2 cellular contexts compared by ENCODE assay signal in the genomic region with DNA sequence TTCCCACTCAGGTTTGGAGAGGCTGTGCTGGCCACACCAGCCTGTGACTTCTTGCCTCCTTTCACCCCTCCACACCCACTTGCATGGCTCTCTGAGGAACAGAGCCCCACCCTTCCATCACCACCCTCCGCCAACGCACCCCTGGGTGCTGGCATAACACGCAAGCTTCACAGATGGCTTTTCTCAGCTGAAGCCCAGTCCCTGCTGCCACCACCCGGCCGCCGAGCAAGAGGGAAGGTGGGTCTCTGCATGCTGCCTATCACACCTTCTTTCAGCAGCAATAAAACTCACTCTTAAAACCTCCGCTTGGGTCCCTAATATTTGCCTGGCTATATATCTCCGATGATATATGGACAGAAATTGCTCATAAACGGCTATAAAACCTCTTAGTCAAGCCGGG.
TF ChIP-seq lines count a peak whose summit lies in the region.

No MANE protein-coding gene starts in this region.

TF ChIP-seq in HEK293T, 16 proteins besides CTCF, POLR2A, EP300 and RAD21 (continued from another document):
- TF ChIP-seq, protein P1, sequence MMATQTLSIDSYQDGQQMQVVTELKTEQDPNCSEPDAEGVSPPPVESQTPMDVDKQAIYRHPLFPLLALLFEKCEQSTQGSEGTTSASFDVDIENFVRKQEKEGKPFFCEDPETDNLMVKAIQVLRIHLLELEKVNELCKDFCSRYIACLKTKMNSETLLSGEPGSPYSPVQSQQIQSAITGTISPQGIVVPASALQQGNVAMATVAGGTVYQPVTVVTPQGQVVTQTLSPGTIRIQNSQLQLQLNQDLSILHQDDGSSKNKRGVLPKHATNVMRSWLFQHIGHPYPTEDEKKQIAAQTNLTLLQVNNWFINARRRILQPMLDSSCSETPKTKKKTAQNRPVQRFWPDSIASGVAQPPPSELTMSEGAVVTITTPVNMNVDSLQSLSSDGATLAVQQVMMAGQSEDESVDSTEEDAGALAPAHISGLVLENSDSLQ (IDR thresholded peaks at IDR 0.05): peak; percentile 93
TF ChIP-seq in HEK293T: peak in this region for 2.

TF ChIP-seq in H1, 55 proteins besides CTCF, POLR2A, EP300 and RAD21 (continued from another document):
- TF ChIP-seq, protein P2, sequence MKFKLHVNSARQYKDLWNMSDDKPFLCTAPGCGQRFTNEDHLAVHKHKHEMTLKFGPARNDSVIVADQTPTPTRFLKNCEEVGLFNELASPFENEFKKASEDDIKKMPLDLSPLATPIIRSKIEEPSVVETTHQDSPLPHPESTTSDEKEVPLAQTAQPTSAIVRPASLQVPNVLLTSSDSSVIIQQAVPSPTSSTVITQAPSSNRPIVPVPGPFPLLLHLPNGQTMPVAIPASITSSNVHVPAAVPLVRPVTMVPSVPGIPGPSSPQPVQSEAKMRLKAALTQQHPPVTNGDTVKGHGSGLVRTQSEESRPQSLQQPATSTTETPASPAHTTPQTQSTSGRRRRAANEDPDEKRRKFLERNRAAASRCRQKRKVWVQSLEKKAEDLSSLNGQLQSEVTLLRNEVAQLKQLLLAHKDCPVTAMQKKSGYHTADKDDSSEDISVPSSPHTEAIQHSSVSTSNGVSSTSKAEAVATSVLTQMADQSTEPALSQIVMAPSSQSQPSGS (IDR thresholded peaks at IDR 0.05; ENCODE audit: low read length): no peak
- TF ChIP-seq HDAC2 (IDR thresholded peaks at IDR 0.05; ENCODE audit: borderline replicate concordance in 1 of 2, low read depth in 2 of 2, low read length in 2 of 2): no peak
- TF ChIP-seq YY1 (IDR thresholded peaks at IDR 0.05; ENCODE audit: low read depth, low read length): no peak
- TF ChIP-seq JUN (IDR thresholded peaks at IDR 0.05; ENCODE audit: low read depth, low read length): no peak
- TF ChIP-seq ASH2L (IDR thresholded peaks at IDR 0.05; ENCODE audit: low read length): no peak
- TF ChIP-seq, protein P3, sequence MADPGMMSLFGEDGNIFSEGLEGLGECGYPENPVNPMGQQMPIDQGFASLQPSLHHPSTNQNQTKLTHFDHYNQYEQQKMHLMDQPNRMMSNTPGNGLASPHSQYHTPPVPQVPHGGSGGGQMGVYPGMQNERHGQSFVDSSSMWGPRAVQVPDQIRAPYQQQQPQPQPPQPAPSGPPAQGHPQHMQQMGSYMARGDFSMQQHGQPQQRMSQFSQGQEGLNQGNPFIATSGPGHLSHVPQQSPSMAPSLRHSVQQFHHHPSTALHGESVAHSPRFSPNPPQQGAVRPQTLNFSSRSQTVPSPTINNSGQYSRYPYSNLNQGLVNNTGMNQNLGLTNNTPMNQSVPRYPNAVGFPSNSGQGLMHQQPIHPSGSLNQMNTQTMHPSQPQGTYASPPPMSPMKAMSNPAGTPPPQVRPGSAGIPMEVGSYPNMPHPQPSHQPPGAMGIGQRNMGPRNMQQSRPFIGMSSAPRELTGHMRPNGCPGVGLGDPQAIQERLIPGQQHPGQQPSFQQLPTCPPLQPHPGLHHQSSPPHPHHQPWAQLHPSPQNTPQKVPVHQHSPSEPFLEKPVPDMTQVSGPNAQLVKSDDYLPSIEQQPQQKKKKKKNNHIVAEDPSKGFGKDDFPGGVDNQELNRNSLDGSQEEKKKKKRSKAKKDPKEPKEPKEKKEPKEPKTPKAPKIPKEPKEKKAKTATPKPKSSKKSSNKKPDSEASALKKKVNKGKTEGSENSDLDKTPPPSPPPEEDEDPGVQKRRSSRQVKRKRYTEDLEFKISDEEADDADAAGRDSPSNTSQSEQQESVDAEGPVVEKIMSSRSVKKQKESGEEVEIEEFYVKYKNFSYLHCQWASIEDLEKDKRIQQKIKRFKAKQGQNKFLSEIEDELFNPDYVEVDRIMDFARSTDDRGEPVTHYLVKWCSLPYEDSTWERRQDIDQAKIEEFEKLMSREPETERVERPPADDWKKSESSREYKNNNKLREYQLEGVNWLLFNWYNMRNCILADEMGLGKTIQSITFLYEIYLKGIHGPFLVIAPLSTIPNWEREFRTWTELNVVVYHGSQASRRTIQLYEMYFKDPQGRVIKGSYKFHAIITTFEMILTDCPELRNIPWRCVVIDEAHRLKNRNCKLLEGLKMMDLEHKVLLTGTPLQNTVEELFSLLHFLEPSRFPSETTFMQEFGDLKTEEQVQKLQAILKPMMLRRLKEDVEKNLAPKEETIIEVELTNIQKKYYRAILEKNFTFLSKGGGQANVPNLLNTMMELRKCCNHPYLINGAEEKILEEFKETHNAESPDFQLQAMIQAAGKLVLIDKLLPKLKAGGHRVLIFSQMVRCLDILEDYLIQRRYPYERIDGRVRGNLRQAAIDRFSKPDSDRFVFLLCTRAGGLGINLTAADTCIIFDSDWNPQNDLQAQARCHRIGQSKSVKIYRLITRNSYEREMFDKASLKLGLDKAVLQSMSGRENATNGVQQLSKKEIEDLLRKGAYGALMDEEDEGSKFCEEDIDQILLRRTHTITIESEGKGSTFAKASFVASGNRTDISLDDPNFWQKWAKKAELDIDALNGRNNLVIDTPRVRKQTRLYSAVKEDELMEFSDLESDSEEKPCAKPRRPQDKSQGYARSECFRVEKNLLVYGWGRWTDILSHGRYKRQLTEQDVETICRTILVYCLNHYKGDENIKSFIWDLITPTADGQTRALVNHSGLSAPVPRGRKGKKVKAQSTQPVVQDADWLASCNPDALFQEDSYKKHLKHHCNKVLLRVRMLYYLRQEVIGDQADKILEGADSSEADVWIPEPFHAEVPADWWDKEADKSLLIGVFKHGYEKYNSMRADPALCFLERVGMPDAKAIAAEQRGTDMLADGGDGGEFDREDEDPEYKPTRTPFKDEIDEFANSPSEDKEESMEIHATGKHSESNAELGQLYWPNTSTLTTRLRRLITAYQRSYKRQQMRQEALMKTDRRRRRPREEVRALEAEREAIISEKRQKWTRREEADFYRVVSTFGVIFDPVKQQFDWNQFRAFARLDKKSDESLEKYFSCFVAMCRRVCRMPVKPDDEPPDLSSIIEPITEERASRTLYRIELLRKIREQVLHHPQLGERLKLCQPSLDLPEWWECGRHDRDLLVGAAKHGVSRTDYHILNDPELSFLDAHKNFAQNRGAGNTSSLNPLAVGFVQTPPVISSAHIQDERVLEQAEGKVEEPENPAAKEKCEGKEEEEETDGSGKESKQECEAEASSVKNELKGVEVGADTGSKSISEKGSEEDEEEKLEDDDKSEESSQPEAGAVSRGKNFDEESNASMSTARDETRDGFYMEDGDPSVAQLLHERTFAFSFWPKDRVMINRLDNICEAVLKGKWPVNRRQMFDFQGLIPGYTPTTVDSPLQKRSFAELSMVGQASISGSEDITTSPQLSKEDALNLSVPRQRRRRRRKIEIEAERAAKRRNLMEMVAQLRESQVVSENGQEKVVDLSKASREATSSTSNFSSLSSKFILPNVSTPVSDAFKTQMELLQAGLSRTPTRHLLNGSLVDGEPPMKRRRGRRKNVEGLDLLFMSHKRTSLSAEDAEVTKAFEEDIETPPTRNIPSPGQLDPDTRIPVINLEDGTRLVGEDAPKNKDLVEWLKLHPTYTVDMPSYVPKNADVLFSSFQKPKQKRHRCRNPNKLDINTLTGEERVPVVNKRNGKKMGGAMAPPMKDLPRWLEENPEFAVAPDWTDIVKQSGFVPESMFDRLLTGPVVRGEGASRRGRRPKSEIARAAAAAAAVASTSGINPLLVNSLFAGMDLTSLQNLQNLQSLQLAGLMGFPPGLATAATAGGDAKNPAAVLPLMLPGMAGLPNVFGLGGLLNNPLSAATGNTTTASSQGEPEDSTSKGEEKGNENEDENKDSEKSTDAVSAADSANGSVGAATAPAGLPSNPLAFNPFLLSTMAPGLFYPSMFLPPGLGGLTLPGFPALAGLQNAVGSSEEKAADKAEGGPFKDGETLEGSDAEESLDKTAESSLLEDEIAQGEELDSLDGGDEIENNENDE (IDR thresholded peaks at IDR 0.05; ENCODE audit: insufficient replicate concordance, low read length): no peak
- TF ChIP-seq NRF1 (IDR thresholded peaks at IDR 0.05; ENCODE audit: low read depth, low read length): no peak
- TF ChIP-seq SP1 (IDR thresholded peaks at IDR 0.05; ENCODE audit: low read depth, low read length): no peak
- TF ChIP-seq CREB1 (IDR thresholded peaks at IDR 0.05): no peak
- no peak for TF ChIP-seq SUZ12 (IDR thresholded peaks at IDR 0.05; ENCODE audit: low read length)
- no peak for TF ChIP-seq RFX5 (IDR thresholded peaks at IDR 0.05; ENCODE audit: borderline replicate concordance, low read depth, low read length)
- no peak for TF ChIP-seq SIRT6 (IDR thresholded peaks at IDR 0.05; ENCODE audit: low read length)
- no peak for TF ChIP-seq SRF (IDR thresholded peaks at IDR 0.05; ENCODE audit: low read depth, low read length)
